Comparison of ENCODE assay signal across 8 cellular contexts in the genomic region with DNA sequence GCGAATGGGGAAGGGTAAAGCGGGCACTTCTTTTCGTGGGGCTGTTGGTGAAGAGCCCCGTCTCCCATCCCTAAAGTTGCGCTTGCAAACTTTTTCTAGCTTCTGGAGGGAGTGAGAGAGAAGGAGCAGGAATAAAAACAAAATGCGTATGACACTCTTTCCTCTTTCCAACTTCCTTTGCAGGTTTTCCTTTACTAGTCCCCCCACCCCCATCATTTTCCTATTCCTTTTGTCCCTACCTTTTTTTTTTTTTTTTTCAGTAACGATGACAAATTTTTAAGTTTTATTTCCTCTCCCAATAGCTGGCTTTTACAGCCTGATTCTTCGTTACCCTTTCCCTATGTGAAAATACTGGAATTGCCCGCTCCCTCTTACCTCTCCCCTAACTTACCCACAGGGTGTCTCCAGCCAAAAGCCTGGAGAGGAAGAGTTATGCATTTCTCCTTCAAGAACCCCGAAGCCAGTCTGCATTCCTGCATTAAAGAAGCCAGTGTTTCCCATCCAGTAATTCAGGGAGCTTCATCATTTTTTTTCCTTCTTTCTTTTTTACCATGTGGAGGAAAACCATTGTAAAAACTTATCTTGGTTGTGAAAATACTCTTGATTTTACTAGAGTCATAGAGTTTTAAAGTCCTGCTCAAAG. TPM values are rescaled to one million over a fixed set of nuclear protein-coding genes. Genes with fewer than 3 reads are reported as not detected.
DNase-seq lines count a peak whose midpoint lies in the region; ATAC-seq, FAIRE-seq and TF ChIP-seq lines count a peak whose summit lies in the region.

No MANE protein-coding gene starts in this region.

- CTCF ChIA-PET in activated CD4-positive, alpha-beta memory T cell treated with anti-CD3 and anti-CD28 coated beads, Interleukin-2, amount 10 ng/mL, durations not matched to agents 7 days and 5 days (lab: Charles Lee): no interaction called here

- H3K4me3 Mint-ChIP-seq in GM23338 (peak overlapping the region; percentile 92), glutamatergic neuron (ENCODE audit: unreplicated experiment) (peak overlapping the region; percentile 92)
- peak overlapping the region; percentile 59 for H3K4me3 Mint-ChIP-seq in activated CD4-positive, alpha-beta memory T cell treated with anti-CD3 and anti-CD28 coated beads, Interleukin-2, amount 10 ng/mL, durations not matched to agents 7 days and 5 days

- H3K4me1 Mint-ChIP-seq in GM23338 (peaks cover 33% of the 10 kb centered on the region), glutamatergic neuron (ENCODE audit: low read depth, unreplicated experiment) (peaks cover 10% of the 10 kb centered on the region)
- H3K4me1 Mint-ChIP-seq in activated CD4-positive, alpha-beta memory T cell treated with anti-CD3 and anti-CD28 coated beads, Interleukin-2, amount 10 ng/mL, durations not matched to agents 7 days and 5 days: peaks cover 15% of the 10 kb centered on the region

- DNase-seq in GM23338 (ENCODE audit: low spot score) (peak; percentile 82), glutamatergic neuron (no peak), DMS79 treated with DMSO at 0.1 percent for 48 hours (lab: John Stamatoyannopoulos, UW) (no peak), NCI-H146 (lab: John Stamatoyannopoulos, UW) (no peak), frontal cortex (ENCODE audit: low spot score in 2 of 2) (no peak)
- DNase-seq in activated CD4-positive, alpha-beta memory T cell treated with anti-CD3 and anti-CD28 coated beads, Interleukin-2, amount 10 ng/mL, durations not matched to agents 7 days and 5 days: no peak
- DNase-seq in effector CD8-positive, alpha-beta T cell (lab: John Stamatoyannopoulos, UW): no peak

- H2AFZ ChIP-seq in GM23338: no peak overlapping the region; the same call in 1 of the 2 replicates

- H3K79me2 ChIP-seq in GM23338 (replicated peaks; ENCODE audit: insufficient read depth): peaks cover 20% of the 10 kb centered on the region

- H3K9me2 ChIP-seq in GM23338 (ENCODE audit: insufficient read depth): no peaks in the 10 kb centered on the region

- H3K9me3 Mint-ChIP-seq in GM23338 (peaks cover 17% of the 10 kb centered on the region), glutamatergic neuron (ENCODE audit: unreplicated experiment) (peaks cover 1% of the 10 kb centered on the region)
- H3K9me3 Mint-ChIP-seq in activated CD4-positive, alpha-beta memory T cell treated with anti-CD3 and anti-CD28 coated beads, Interleukin-2, amount 10 ng/mL, durations not matched to agents 7 days and 5 days: no peaks in the 10 kb centered on the region

- peak overlapping the region; percentile 92 for H3K9ac ChIP-seq in rectal smooth muscle tissue (ENCODE audit: low read length)

- peak overlapping the region; percentile 80 for H3K4me3 ChIP-seq in GM23338
- H3K4me3 ChIP-seq in rectal smooth muscle tissue (ENCODE audit: low read length): peak overlapping the region; percentile 93

- H3K27ac Mint-ChIP-seq in GM23338 (peak overlapping the region; percentile 72; the same call in 1 of the 2 replicates), glutamatergic neuron (ENCODE audit: unreplicated experiment) (no peak overlapping the region)
- H3K27ac Mint-ChIP-seq in activated CD4-positive, alpha-beta memory T cell treated with anti-CD3 and anti-CD28 coated beads, Interleukin-2, amount 10 ng/mL, durations not matched to agents 7 days and 5 days: no peak overlapping the region

- no peaks in the 10 kb centered on the region for H3F3A ChIP-seq in GM23338 (replicated peaks; ENCODE audit: low read depth)

- H3K36me3 Mint-ChIP-seq in GM23338 (ENCODE audit: low read depth): peaks cover 14% of the 10 kb centered on the region
- H3K36me3 Mint-ChIP-seq in activated CD4-positive, alpha-beta memory T cell treated with anti-CD3 and anti-CD28 coated beads, Interleukin-2, amount 10 ng/mL, durations not matched to agents 7 days and 5 days (ENCODE audit: low read depth): no peaks in the 10 kb centered on the region
- H3K36me3 Mint-ChIP-seq in glutamatergic neuron (ENCODE audit: unreplicated experiment): peaks cover 7% of the 10 kb centered on the region

- POLR2A ChIA-PET in activated CD4-positive, alpha-beta memory T cell treated with anti-CD3 and anti-CD28 coated beads, Interleukin-2, amount 10 ng/mL, durations not matched to agents 7 days and 5 days (lab: Charles Lee): no interaction called here

- H3K27me3 Mint-ChIP-seq in GM23338 (ENCODE audit: insufficient read depth, low read depth, poor library complexity): peaks cover 22% of the 10 kb centered on the region
- peaks cover 35% of the 10 kb centered on the region for H3K27me3 Mint-ChIP-seq in activated CD4-positive, alpha-beta memory T cell treated with anti-CD3 and anti-CD28 coated beads, Interleukin-2, amount 10 ng/mL, durations not matched to agents 7 days and 5 days
- H3K27me3 Mint-ChIP-seq in glutamatergic neuron (ENCODE audit: unreplicated experiment): peaks cover 2% of the 10 kb centered on the region

- ATAC-seq in GM23338: peak; percentile 73

- peak overlapping the region; percentile 57; the same call in 1 of the 2 replicates for H3K27ac ChIP-seq in GM23338 (ENCODE audit: low read depth)
- H3K27ac ChIP-seq in rectal smooth muscle tissue (ENCODE audit: low read depth, low read length): peak overlapping the region; percentile 86

- TF ChIP-seq CTCF in GM23338 (conservative IDR thresholded peaks at IDR 0.05; ENCODE audit: low read depth in 2 of 2) (no peak), glutamatergic neuron (IDR thresholded peaks at IDR 0.05; ENCODE audit: partially characterized antibody, unreplicated experiment) (no peak)

- no peaks in the 10 kb centered on the region for H3K36me3 ChIP-seq in GM23338 (ENCODE audit: insufficient read depth)
- H3K36me3 ChIP-seq in rectal smooth muscle tissue (ENCODE audit: control insufficient read depth, insufficient read depth, low read length): no peaks in the 10 kb centered on the region

- FAIRE-seq in frontal cortex (lab: Jason Lieb, UNC): no peak

- H3K27me3 ChIP-seq in GM23338 (ENCODE audit: insufficient read depth) (peaks cover 13% of the 10 kb centered on the region), rectal smooth muscle tissue (ENCODE audit: control insufficient read depth, insufficient read depth, low read length) (no peaks in the 10 kb centered on the region)

- H3K4me1 ChIP-seq in GM23338 (ENCODE audit: insufficient read depth) (peaks cover 13% of the 10 kb centered on the region), rectal smooth muscle tissue (ENCODE audit: control insufficient read depth, insufficient read depth, low read length) (no peaks in the 10 kb centered on the region)

- no peaks in the 10 kb centered on the region for H4K20me1 ChIP-seq in GM23338 (replicated peaks; ENCODE audit: insufficient read depth)

- H3K4me2 ChIP-seq in GM23338: peak overlapping the region; percentile 83

TF ChIP-seq in GM23338, 12 proteins besides CTCF, POLR2A, EP300 and RAD21:
- TF ChIP-seq, protein P1, sequence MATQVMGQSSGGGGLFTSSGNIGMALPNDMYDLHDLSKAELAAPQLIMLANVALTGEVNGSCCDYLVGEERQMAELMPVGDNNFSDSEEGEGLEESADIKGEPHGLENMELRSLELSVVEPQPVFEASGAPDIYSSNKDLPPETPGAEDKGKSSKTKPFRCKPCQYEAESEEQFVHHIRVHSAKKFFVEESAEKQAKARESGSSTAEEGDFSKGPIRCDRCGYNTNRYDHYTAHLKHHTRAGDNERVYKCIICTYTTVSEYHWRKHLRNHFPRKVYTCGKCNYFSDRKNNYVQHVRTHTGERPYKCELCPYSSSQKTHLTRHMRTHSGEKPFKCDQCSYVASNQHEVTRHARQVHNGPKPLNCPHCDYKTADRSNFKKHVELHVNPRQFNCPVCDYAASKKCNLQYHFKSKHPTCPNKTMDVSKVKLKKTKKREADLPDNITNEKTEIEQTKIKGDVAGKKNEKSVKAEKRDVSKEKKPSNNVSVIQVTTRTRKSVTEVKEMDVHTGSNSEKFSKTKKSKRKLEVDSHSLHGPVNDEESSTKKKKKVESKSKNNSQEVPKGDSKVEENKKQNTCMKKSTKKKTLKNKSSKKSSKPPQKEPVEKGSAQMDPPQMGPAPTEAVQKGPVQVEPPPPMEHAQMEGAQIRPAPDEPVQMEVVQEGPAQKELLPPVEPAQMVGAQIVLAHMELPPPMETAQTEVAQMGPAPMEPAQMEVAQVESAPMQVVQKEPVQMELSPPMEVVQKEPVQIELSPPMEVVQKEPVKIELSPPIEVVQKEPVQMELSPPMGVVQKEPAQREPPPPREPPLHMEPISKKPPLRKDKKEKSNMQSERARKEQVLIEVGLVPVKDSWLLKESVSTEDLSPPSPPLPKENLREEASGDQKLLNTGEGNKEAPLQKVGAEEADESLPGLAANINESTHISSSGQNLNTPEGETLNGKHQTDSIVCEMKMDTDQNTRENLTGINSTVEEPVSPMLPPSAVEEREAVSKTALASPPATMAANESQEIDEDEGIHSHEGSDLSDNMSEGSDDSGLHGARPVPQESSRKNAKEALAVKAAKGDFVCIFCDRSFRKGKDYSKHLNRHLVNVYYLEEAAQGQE (IDR thresholded peaks at IDR 0.05; ENCODE audit: unreplicated experiment): no peak
- TF ChIP-seq JUNB (IDR thresholded peaks at IDR 0.05; ENCODE audit: unreplicated experiment) (no peak), CREB1 (CRISPR knock-in tag; IDR thresholded peaks at IDR 0.05; ENCODE audit: low read depth) (no peak)

RNA-seq across cellular contexts. Expression of a gene that starts 0.6 kb away (rescaled TPM):
- total RNA-seq in GM23338 (2014; rRNA removed; shearing (Covaris generic)): 3.5 and 6.6 TPM in 2 replicates
- 2.1 and 4.3 TPM in 2 replicates for polyA plus RNA-seq in GM23338 (2016; fragmentation: Nextera tagmentation; extraction: Ambion mirVana)
- not detected for total RNA-seq in activated CD4-positive, alpha-beta memory T cell treated with anti-CD3 and anti-CD28 coated beads, Interleukin-2, amount 10 ng/mL, durations not matched to agents 7 days and 5 days
- total RNA-seq in glutamatergic neuron (ENCODE audit: unreplicated experiment) (0.17 TPM), frontal cortex (0.41 TPM)
